8 cellular contexts compared by ENCODE assay signal in the genomic region with DNA sequence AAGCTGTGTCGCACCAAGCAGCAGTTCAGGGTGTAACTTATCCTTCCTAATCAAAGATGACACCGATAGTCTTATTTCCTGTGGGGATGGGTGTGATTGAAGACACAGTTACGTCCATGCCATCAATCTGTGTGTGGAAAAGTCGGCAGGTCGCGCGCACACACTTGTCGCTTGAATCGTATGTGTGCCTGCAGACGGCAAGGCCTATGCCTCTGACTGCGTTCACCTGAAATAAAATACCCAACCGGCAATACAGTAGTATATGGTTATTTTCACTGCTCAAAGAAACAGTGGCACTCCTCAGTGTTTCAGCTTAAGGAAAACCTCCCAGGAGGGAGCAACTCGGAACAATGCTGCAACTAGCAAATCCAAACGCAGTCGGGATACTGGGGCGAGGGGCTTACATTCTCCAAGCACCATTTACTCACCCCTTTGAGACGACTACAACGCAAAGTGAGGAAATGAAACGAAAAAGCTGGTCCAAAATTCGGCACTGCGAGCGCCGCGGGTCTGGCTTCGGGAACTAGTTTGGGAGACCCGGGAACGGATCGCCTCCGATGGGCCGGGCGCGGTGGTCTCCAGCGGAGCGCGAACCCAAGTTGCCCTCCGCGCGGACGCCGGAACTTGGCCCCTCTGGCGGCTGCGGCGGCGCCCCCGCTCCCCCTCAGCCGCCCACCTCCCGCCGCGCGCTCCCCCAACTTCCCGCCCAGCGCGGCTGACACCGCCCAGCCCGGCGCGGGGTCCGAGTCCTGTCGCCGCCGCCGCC. TPM values are rescaled to one million over a fixed set of nuclear protein-coding genes. Genes with fewer than 3 reads are reported as not detected.
A peak's percentile ranks its signal among the peaks of the same experiment; 100 is the strongest.
DNase-seq lines count a peak whose midpoint lies in the region; ATAC-seq and TF ChIP-seq lines count a peak whose summit lies in the region.

No MANE protein-coding gene starts in this region.

- peaks cover 15% of the 10 kb centered on the region for H3K4me1 ChIP-seq in HEK293 (ENCODE audit: control insufficient read depth, insufficient read depth, low read length)
- H3K4me1 ChIP-seq in esophagus (ENCODE audit: control insufficient read depth in 2 of 2, insufficient read depth in 2 of 2, low read length in 1 of 2), result peaks cover 0 to 3% of the 10 kb centered on the region in 2 donors
- peaks cover 6 to 29% of the 10 kb centered on the region in 2 donors for H3K4me1 ChIP-seq in muscle layer of duodenum (ENCODE audit: control insufficient read depth in 1 of 2, insufficient read depth in 2 of 2, low read length in 2 of 2)
- peaks cover 32 to 47% of the 10 kb centered on the region in 2 donors for H3K4me1 ChIP-seq in thoracic aorta (ENCODE audit: control insufficient read depth in 1 of 2, low read depth in 2 of 2)

- H3K36me3 ChIP-seq in HEK293 (ENCODE audit: control insufficient read depth in 2 of 2, insufficient read depth in 1 of 2, low read length in 2 of 2) (no peaks in the 10 kb centered on the region), esophagus (ENCODE audit: control insufficient read depth in 2 of 2, insufficient read depth in 2 of 2, low read length in 1 of 2) (no peaks in the 10 kb centered on the region), muscle layer of duodenum (ENCODE audit: control insufficient read depth in 1 of 2, insufficient read depth in 2 of 2, low read length in 2 of 2) (no peaks in the 10 kb centered on the region), thoracic aorta (no peaks in the 10 kb centered on the region)

- peak overlapping the region; percentile 92 for H3K27ac ChIP-seq in HEK293 (ENCODE audit: extremely low read depth, low read depth, low read length)
- H3K27ac ChIP-seq in esophagus (ENCODE audit: low read depth in 2 of 2, low read length in 1 of 2), result peak overlapping the region; percentile 78 to 89
- peak overlapping the region; percentile 92 for H3K27ac ChIP-seq in muscle layer of duodenum (ENCODE audit: low read length)
- H3K27ac ChIP-seq in thoracic aorta, result peak overlapping the region; percentile 77 to 93

- DNase-seq in GM12865 (ENCODE audit: low read depth) (peak; percentile 51), NCI-H128 (lab: John Stamatoyannopoulos, UW; ENCODE audit: unreplicated experiment) (peak; percentile 7), thoracic aorta (ENCODE audit: low spot score) (no peak), ecto neural progenitor cell (ENCODE audit: low spot score) (no peak)
- DNase-seq in activated CD8-positive, alpha-beta memory T cell treated with anti-CD3 and anti-CD28 coated beads for 48 hours (ENCODE audit: low read depth in 2 of 3, low spot score in 2 of 3), result peak in 2 of 3 experiments; percentile 22 to 23

- 1% methylated on average over 41 to 62 of the region's 62 CpGs for WGBS in esophagus, 2 donors

- H3K9me3 ChIP-seq in HEK293 (ENCODE audit: control insufficient read depth, insufficient read depth, low read depth, low read length) (no peaks in the 10 kb centered on the region), esophagus (ENCODE audit: control insufficient read depth in 2 of 2, insufficient read depth in 1 of 2, low read depth in 1 of 2, low read length in 1 of 2) (no peaks in the 10 kb centered on the region), muscle layer of duodenum (ENCODE audit: control insufficient read depth in 1 of 2, low read length in 2 of 2) (no peaks in the 10 kb centered on the region), thoracic aorta (no peaks in the 10 kb centered on the region)

- CTCF ChIA-PET in HEK293 (lab: Yijun Ruan, JAX), result interaction anchor here (0.6 to 1.3 kb wide), 2 partner anchors 12 to 108 kb away, joined by 5 to 6 read pairs; no protein-coding TSS in a partner anchor

- H3K4me3 ChIP-seq in GM12865 (ENCODE audit: low read depth, low read length) (peak overlapping the region; percentile 70), HEK293 (ENCODE audit: low read depth, low read length) (peak overlapping the region; percentile 75), esophagus (ENCODE audit: low read depth in 1 of 2, low read length in 2 of 2) (peak overlapping the region; percentile 89 to 90), muscle layer of duodenum (ENCODE audit: low read depth in 1 of 2, low read length in 2 of 2) (peak overlapping the region; percentile 85 to 96), thoracic aorta (peak overlapping the region; percentile 81)

- POLR2A ChIA-PET in HEK293 (lab: Yijun Ruan, JAX), result interaction anchor here (0.5 to 1.3 kb wide), 7 partner anchors 13 to 92 kb away, joined by 3 to 4 read pairs (median 3); a partner anchor contains a TSS

- no peaks in the 10 kb centered on the region for H3K27me3 ChIP-seq in esophagus (ENCODE audit: control insufficient read depth in 1 of 2, insufficient read depth in 2 of 2, low read length in 2 of 2)
- no peaks in the 10 kb centered on the region for H3K27me3 ChIP-seq in muscle layer of duodenum (ENCODE audit: low read depth, low read length)
- H3K27me3 ChIP-seq in thoracic aorta (replicated peaks; ENCODE audit: insufficient read depth), result no peaks in the 10 kb centered on the region

- no peak for TF ChIP-seq CTCF in GM12865 (IDR thresholded peaks at IDR 0.05; ENCODE audit: insufficient read depth, low read depth, low read length, missing control alignments)
- TF ChIP-seq CTCF in HEK293 (tag by site-specific recombination; IDR thresholded peaks at IDR 0.05), result no peak
- TF ChIP-seq CTCF in thoracic aorta (IDR thresholded peaks at IDR 0.05), result no peak

- ATAC-seq in thoracic aorta (ENCODE audit: insufficient number of reproducible peaks, low FRiP score, low read depth), result peak; percentile 23

TF ChIP-seq in HEK293, 187 proteins besides CTCF, POLR2A, EP300 and RAD21 (continues in another document):
- TF ChIP-seq, protein P1, sequence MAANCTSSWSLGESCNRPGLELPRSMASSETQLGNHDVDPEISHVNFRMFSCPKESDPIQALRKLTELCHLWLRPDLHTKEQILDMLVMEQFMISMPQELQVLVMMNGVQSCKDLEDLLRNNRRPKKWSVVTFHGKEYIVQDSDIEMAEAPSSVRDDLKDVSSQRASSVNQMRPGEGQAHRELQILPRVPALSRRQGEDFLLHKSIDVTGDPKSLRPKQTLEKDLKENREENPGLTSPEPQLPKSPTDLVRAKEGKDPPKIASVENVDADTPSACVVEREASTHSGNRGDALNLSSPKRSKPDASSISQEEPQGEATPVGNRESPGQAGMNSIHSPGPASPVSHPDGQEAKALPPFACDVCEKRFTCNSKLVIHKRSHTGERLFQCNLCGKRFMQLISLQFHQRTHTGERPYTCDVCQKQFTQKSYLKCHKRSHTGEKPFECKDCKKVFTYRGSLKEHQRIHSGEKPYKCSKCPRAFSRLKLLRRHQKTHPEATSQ (tag by site-specific recombination; IDR thresholded peaks at IDR 0.05), result no peak
- TF ChIP-seq ZNF792 (tag by site-specific recombination; IDR thresholded peaks at IDR 0.05), result no peak
- TF ChIP-seq ZNF335 (tag by site-specific recombination; conservative IDR thresholded peaks at IDR 0.05), result peak; percentile 49
- no peak for TF ChIP-seq REPIN1 (tag by site-specific recombination; IDR thresholded peaks at IDR 0.05; ENCODE audit: low read depth)
- no peak for TF ChIP-seq ZNF16 (tag by site-specific recombination; IDR thresholded peaks at IDR 0.05; ENCODE audit: low read depth)
- TF ChIP-seq ZBTB20 (tag by site-specific recombination; IDR thresholded peaks at IDR 0.05), result peak; percentile 20; the same call in 1 of the 2 replicates
- TF ChIP-seq ZNF677 (tag by site-specific recombination; IDR thresholded peaks at IDR 0.05), result no peak
- TF ChIP-seq ZNF621 (tag by site-specific recombination; IDR thresholded peaks at IDR 0.05), result no peak
- peak; percentile 39; the same call in 1 of the 2 replicates for TF ChIP-seq ZNF561 (tag by site-specific recombination; IDR thresholded peaks at IDR 0.05; ENCODE audit: borderline replicate concordance)
- TF ChIP-seq BCL11A (tag by site-specific recombination; IDR thresholded peaks at IDR 0.05; ENCODE audit: low read depth), result no peak
- peak; percentile 15; the same call in 1 of the 2 replicates for TF ChIP-seq OSR2 (tag by site-specific recombination; IDR thresholded peaks at IDR 0.05)
- no peak for TF ChIP-seq ZNF184 (tag by site-specific recombination; IDR thresholded peaks at IDR 0.05)
- TF ChIP-seq RBAK (tag by site-specific recombination; IDR thresholded peaks at IDR 0.05), result no peak
- no peak for TF ChIP-seq ZFP69B (tag by site-specific recombination; IDR thresholded peaks at IDR 0.05)
- peak; percentile 3; the same call in 1 of the 2 replicates for TF ChIP-seq ZSCAN30 (tag by site-specific recombination; IDR thresholded peaks at IDR 0.05)
- TF ChIP-seq KLF9 (tag by site-specific recombination; IDR thresholded peaks at IDR 0.05; ENCODE audit: low read depth), result no peak
- no peak for TF ChIP-seq ZNF24 (tag by site-specific recombination; IDR thresholded peaks at IDR 0.05)
- no peak for TF ChIP-seq ZBTB21 (tag by site-specific recombination; IDR thresholded peaks at IDR 0.05)
- no peak for TF ChIP-seq ZNF76 (tag by site-specific recombination; IDR thresholded peaks at IDR 0.05; ENCODE audit: borderline replicate concordance, low read depth)

RNA-seq across cellular contexts. Expression of a gene that starts 0.7 kb away (rescaled TPM):
- polyA plus RNA-seq in esophagus, result 1 to 10 TPM; 3.7 to 3.8 TPM
- 10 to 100 TPM; 46.8 to 78.4 TPM for total RNA-seq in thoracic aorta

RNA-seq across cellular contexts. Expression of a gene that starts 20.5 kb away (rescaled TPM):
- polyA plus RNA-seq in esophagus, result 1 to 10 TPM; 1.2 to 1.8 TPM
- 1 to 10 TPM; 5.0 to 6.8 TPM for total RNA-seq in thoracic aorta

Comparison
In these comparisons a context has a peak if more than half of its experiments do, and no peak if none do; other contexts are left out.
1. DNase-seq: peak in GM12865 (single experiment), NCI-H128 (single experiment) and activated CD8-positive, alpha-beta memory T cell treated with anti-CD3 and anti-CD28 coated beads for 48 hours (2 of 3); none in thoracic aorta (single experiment) and ecto neural progenitor cell (single experiment).
2. Peak in every context shown above with its lines, with median percentiles within 50 percentile points of each other: H3K4me3 ChIP-seq and H3K27ac ChIP-seq.